Comparison of ENCODE assay signal across 1 cellular context in the genomic region with DNA sequence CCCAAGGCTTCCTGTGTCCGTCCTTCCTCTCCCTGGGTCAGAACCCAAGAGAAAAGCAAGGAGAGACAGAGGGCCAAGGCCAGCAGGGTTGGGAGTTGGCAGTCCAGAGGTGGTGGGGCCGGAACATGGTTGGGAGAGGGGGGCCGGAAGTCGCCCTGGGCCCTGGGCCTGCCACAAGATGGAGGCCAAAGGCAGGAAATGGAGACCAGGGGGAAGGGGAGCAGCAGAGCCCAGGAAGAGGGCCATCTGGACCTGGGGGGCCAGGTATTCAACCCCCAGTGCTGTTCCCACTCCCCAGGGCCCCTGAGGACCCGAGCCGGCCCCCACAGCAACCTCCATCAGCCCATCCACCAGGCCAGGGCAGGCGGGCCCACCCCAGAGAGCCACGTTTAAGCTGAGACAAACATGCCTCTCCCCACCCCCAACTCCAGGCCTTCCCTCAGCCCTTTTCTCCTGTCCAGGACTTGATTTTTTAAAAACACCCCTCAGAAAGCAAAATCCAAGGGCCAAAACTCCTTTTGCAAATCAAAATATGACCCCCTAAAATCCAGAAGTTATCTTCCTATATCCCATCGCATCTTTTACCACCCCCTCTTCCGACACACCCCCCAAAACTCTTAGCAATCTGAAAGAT.
TF ChIP-seq lines count a peak whose summit lies in the region.

No MANE protein-coding gene starts in this region.

TF ChIP-seq in GM12878, 131 proteins besides CTCF, POLR2A, EP300 and RAD21:
- TF ChIP-seq YY1 (IDR thresholded peaks at IDR 0.05; ENCODE audit: low read depth, low read length) = peak; percentile 76
- TF ChIP-seq HDGF (IDR thresholded peaks at IDR 0.05) = peak; percentile 46; the same call in 1 of the 2 replicates
- TF ChIP-seq, protein P1, sequence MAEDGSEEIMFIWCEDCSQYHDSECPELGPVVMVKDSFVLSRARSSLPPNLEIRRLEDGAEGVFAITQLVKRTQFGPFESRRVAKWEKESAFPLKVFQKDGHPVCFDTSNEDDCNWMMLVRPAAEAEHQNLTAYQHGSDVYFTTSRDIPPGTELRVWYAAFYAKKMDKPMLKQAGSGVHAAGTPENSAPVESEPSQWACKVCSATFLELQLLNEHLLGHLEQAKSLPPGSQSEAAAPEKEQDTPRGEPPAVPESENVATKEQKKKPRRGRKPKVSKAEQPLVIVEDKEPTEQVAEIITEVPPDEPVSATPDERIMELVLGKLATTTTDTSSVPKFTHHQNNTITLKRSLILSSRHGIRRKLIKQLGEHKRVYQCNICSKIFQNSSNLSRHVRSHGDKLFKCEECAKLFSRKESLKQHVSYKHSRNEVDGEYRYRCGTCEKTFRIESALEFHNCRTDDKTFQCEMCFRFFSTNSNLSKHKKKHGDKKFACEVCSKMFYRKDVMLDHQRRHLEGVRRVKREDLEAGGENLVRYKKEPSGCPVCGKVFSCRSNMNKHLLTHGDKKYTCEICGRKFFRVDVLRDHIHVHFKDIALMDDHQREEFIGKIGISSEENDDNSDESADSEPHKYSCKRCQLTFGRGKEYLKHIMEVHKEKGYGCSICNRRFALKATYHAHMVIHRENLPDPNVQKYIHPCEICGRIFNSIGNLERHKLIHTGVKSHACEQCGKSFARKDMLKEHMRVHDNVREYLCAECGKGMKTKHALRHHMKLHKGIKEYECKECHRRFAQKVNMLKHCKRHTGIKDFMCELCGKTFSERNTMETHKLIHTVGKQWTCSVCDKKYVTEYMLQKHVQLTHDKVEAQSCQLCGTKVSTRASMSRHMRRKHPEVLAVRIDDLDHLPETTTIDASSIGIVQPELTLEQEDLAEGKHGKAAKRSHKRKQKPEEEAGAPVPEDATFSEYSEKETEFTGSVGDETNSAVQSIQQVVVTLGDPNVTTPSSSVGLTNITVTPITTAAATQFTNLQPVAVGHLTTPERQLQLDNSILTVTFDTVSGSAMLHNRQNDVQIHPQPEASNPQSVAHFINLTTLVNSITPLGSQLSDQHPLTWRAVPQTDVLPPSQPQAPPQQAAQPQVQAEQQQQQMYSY (CRISPR knock-in tag; IDR thresholded peaks at IDR 0.05) = no peak
- TF ChIP-seq IRF5 (IDR thresholded peaks at IDR 0.05; ENCODE audit: borderline replicate concordance) = no peak
